In the genomic region with DNA sequence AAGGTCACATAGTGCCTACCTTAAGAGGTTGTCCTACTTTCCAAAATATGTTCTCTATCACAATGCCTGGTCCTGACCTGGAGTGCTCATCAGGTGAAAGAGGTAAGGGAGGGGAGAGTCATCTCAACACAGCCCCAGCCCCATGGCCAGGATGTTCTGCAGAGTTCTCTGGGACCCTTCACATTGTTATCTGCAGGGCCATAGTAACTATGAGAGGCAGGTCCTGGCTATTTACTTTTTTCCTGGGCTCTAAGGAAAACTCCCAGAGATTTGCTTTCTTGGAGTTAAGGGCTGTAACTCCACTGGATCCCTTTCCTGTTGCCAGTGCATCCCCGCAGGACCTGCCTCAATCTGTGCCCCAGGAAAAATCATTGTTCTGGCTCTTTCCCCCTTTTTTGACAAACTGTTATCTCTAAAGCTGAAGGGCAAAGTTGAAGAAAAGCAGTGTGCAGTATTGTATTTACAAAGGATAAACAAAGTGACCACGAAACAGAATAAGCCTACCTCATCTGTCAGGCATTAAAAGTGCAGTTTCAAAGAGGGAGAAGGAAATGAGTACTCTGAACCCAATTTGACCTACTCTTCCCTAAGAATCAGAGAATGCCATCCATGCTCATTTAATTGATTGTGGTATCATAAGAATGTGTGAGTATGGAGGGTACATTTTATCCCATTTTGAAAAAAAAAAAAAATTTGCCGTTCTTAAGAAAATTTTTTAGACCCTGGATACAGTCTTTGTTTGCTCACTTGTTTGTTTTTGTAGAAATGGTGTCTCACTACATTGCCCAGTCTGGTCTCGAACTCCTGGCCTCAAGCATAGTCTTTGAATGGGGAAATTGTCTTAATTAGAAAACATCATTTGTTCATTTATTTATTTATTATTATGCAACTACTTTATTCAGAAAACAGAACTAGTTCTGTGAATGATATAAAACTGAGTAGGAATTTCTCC, we compare ENCODE assay signal across 15 cellular contexts.
"Had no signal": no experiment of that assay in that cellular context is flagged by ENCODE, and none has a peak within 500 bp of the region (broad histone marks: within the 10 kb centered on the region; RNA-seq: fewer than 3 reads in every experiment).

No MANE protein-coding gene starts in this region.

- H3K4me3 Mint-ChIP-seq: activated CD4-positive, alpha-beta memory T cell treated with anti-CD3 and anti-CD28 coated beads, Interleukin-2, amount 10 ng/mL, durations not matched to agents 7 days and 5 days; activated CD4-positive, alpha-beta T cell treated with anti-CD3 and anti-CD28 coated beads for 36 hours; activated naive CD8-positive, alpha-beta T cell treated with anti-CD3 and anti-CD28 coated beads, Interleukin-2, amount 50 U/mL, for 24 hours; naive B cell had no signal

- DNase-seq: activated CD4-positive, alpha-beta memory T cell treated with anti-CD3 and anti-CD28 coated beads, Interleukin-2, amount 10 ng/mL, durations not matched to agents 7 days and 5 days; activated CD4-positive, alpha-beta T cell treated with anti-CD3 and anti-CD28 coated beads for 36 hours; activated naive CD4-positive, alpha-beta T cell treated with Interleukin-2 at 50 U/mL for 16 hours; activated naive CD8-positive, alpha-beta T cell treated with anti-CD3 and anti-CD28 coated beads, Interleukin-2, amount 50 U/mL, for 24 hours; cortex of kidney; effector CD8-positive, alpha-beta T cell; hippocampal formation; lower lobe of right lung; naive B cell; posterior cingulate gyrus; stimulated activated naive CD4-positive, alpha-beta T cell; substantia nigra; T-helper 9 cell; upper lobe of right lung had no signal

- H3K27ac Mint-ChIP-seq: activated CD4-positive, alpha-beta memory T cell treated with anti-CD3 and anti-CD28 coated beads, Interleukin-2, amount 10 ng/mL, durations not matched to agents 7 days and 5 days; activated CD4-positive, alpha-beta T cell treated with anti-CD3 and anti-CD28 coated beads for 36 hours; activated naive CD8-positive, alpha-beta T cell treated with anti-CD3 and anti-CD28 coated beads, Interleukin-2, amount 50 U/mL, for 24 hours; naive B cell had no signal

- H3K9me3 ChIP-seq: upper lobe of right lung had no signal

- H3K27me3 ChIP-seq: upper lobe of right lung had no signal

- H3K27me3 Mint-ChIP-seq: activated CD4-positive, alpha-beta T cell treated with anti-CD3 and anti-CD28 coated beads for 36 hours; activated naive CD8-positive, alpha-beta T cell treated with anti-CD3 and anti-CD28 coated beads, Interleukin-2, amount 50 U/mL, for 24 hours had no signal

- H3K4me3 ChIP-seq: lower lobe of right lung, upper lobe of right lung had no signal

- H3K36me3 ChIP-seq: lower lobe of right lung, upper lobe of right lung had no signal

- ATAC-seq: activated CD4-positive, alpha-beta T cell treated with anti-CD3 and anti-CD28 coated beads for 36 hours; activated naive CD8-positive, alpha-beta T cell treated with anti-CD3 and anti-CD28 coated beads, Interleukin-2, amount 50 U/mL, for 24 hours; lower lobe of right lung; upper lobe of right lung had no signal

- H3K4me1 ChIP-seq: lower lobe of right lung, upper lobe of right lung had no signal

- H3K27ac ChIP-seq: lower lobe of right lung, upper lobe of right lung, VCaP had no signal

- H3K4me1 Mint-ChIP-seq: naive B cell had no signal
